Comparison of ENCODE assay signal across 8 cellular contexts in the genomic region with DNA sequence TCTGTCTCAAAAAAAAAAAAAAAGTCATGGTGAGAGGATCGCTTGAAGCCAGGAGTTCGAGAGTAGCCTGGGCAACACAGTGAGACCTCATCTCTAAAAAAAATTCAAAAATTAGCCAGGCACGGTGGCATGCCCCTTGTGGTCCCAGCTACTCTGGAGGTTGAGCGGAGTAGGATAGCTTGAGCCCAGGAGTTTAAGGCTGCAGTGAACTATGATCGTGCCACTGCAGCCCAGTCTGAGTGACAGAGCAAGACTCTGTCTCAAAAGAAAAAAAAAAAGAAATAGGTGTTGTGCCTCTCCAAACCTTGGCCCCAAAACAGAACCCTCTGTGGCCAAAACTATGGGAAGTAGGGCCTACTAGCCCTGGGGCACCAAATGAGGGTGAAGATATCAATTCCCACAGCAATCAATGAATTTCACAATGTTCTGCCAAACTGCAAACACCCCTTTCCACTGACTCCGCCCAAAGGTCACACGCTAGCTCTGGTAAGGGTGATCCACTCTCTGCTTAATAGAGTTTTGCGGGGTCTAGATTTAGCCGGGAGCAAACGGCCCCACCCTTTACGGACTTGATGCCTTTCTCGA. TPM values are rescaled to one million over a fixed set of nuclear protein-coding genes. Genes with fewer than 3 reads are reported as not detected.
DNase-seq lines count a peak whose midpoint lies in the region; ATAC-seq, FAIRE-seq and TF ChIP-seq lines count a peak whose summit lies in the region.

No MANE protein-coding gene starts in this region.

- H3K27ac ChIP-seq in right cardiac atrium (ENCODE audit: low read length): peak overlapping the region; percentile 89
- H3K27ac ChIP-seq in small intestine (ENCODE audit: low read depth in 1 of 2, low read length in 1 of 2): peak overlapping the region; percentile 85 to 92

- no peaks in the 10 kb centered on the region for H3K36me3 Mint-ChIP-seq in activated B cell treated with CpG ODN at 0.5 μM for 24 hours (ENCODE audit: low read depth)

- CTCF ChIA-PET in HEK293T (lab: Yijun Ruan, JAX): no interaction called here
- CTCF ChIA-PET in activated B cell treated with CpG ODN at 0.5 μM for 24 hours (lab: Charles Lee): no interaction called here

- intact Hi-C loops in activated B cell treated with CpG ODN at 0.5 μM for 24 hours (cut with micrococcal nuclease) (loop anchor here (1.0 kb wide), 1 partner anchor 33 kb away; no protein-coding TSS in a partner anchor), right cardiac atrium (cut with DNase I) (loop anchor here in 1 of 4 donors (10.0 kb wide), 1 partner anchor 48 kb away; no protein-coding TSS in a partner anchor)

- ATAC-seq in activated B cell treated with CpG ODN at 0.5 μM for 24 hours (ENCODE audit: low read depth) (peak; percentile 2), right cardiac atrium (peak in 1 of 2 donors; percentile 0), GM21576 (IDR thresholded peaks at IDR 0.05; ENCODE audit: unreplicated experiment) (no peak)

- no peak for DNase-seq in HEK293T (ENCODE audit: extremely low spot score)
- no peak for DNase-seq in activated B cell treated with CpG ODN at 0.5 μM for 24 hours
- DNase-seq in right cardiac atrium: no peak
- DNase-seq in small intestine: no peak
- no peak for DNase-seq in anterior cingulate cortex (lab: John Stamatoyannopoulos, UW)
- DNase-seq in Kasumi-1 (lab: John Stamatoyannopoulos, UW): no peak
- DNase-seq in NCI-H1092 treated with DMSO at 0.1 percent for 48 hours (lab: John Stamatoyannopoulos, UW): no peak

- H3K4me1 ChIP-seq in right cardiac atrium (ENCODE audit: control insufficient read depth, insufficient read depth, low read length) (peaks cover 3% of the 10 kb centered on the region), small intestine (ENCODE audit: control insufficient read depth in 2 of 2, insufficient read depth in 1 of 2, low read depth in 1 of 2, low read length in 1 of 2) (peaks cover 0 to 3% of the 10 kb centered on the region in 2 donors)

- H3K27me3 ChIP-seq in right cardiac atrium (ENCODE audit: control insufficient read depth, insufficient read depth): no peaks in the 10 kb centered on the region
- H3K27me3 ChIP-seq in small intestine (ENCODE audit: control insufficient read depth in 2 of 2, insufficient read depth in 2 of 2, low read length in 2 of 2): no peaks in the 10 kb centered on the region

- H3K27ac Mint-ChIP-seq in activated B cell treated with CpG ODN at 0.5 μM for 24 hours: peak overlapping the region; percentile 97

- peak overlapping the region; percentile 7 for H3K4me3 ChIP-seq in right cardiac atrium (ENCODE audit: low read length)
- peak overlapping the region in 1 of 2 donors; percentile 21 for H3K4me3 ChIP-seq in small intestine (ENCODE audit: low read depth in 1 of 2, low read length in 2 of 2)

- peak overlapping the region; percentile 88 for H3K4me3 Mint-ChIP-seq in activated B cell treated with CpG ODN at 0.5 μM for 24 hours

- POLR2A ChIA-PET in HEK293T (lab: Yijun Ruan, JAX) (interaction anchor here (1.0 to 1.1 kb wide), 2 partner anchors 15 to 34 kb away, joined by 3 read pairs; partner anchors contain the start of gene YWHAG), activated B cell treated with CpG ODN at 0.5 μM for 24 hours (lab: Charles Lee) (interaction anchor here (0.6 to 1.0 kb wide), 3 partner anchors 9 to 32 kb away, joined by 3 read pairs; no protein-coding TSS in a partner anchor)

- H3K9me3 ChIP-seq in right cardiac atrium (ENCODE audit: control insufficient read depth, low read length): no peaks in the 10 kb centered on the region
- H3K9me3 ChIP-seq in small intestine (ENCODE audit: control insufficient read depth, low read depth): no peaks in the 10 kb centered on the region

- WGBS in right cardiac atrium: 40% methylated on average over 12 of the region's 12 CpGs
- 27 to 33% (median 30%) methylated on average over 12 of the region's 12 CpGs for WGBS in small intestine, 3 donors

- H3K9me3 Mint-ChIP-seq in activated B cell treated with CpG ODN at 0.5 μM for 24 hours: no peaks in the 10 kb centered on the region

- no peaks in the 10 kb centered on the region for H3K36me3 ChIP-seq in small intestine (ENCODE audit: control insufficient read depth in 2 of 2, insufficient read depth in 2 of 2, low read length in 2 of 2)

- peaks cover 32% of the 10 kb centered on the region for H3K4me1 Mint-ChIP-seq in activated B cell treated with CpG ODN at 0.5 μM for 24 hours

- FAIRE-seq in small intestine (lab: Jason Lieb, UNC): no peak

- H3K27me3 Mint-ChIP-seq in activated B cell treated with CpG ODN at 0.5 μM for 24 hours: no peaks in the 10 kb centered on the region

- TF ChIP-seq CTCF in activated B cell treated with CpG ODN at 0.5 μM for 24 hours (IDR thresholded peaks at IDR 0.05): no peak

TF ChIP-seq in HEK293T, 16 proteins besides CTCF, POLR2A, EP300 and RAD21:
- TF ChIP-seq PKNOX1 (IDR thresholded peaks at IDR 0.05) (peak; percentile 84), SUZ12 (IDR thresholded peaks at IDR 0.05) (no peak), ELF4 (IDR thresholded peaks at IDR 0.05) (no peak), ZNF384 (IDR thresholded peaks at IDR 0.05) (peak; percentile 62)

RNA-seq across cellular contexts. Expression of gene SSC4D, which starts 16.9 kb away (rescaled TPM):
- total RNA-seq in activated B cell treated with CpG ODN at 0.5 μM for 24 hours (0.55 TPM in 1 of 2 replicates, not detected in the other), right cardiac atrium (1 to 10 TPM in 2 of 4 donors, under 1 TPM in 2; 0.78 to 1.3 (median 0.96) TPM)
- polyA plus RNA-seq in right cardiac atrium (2.1 TPM), small intestine (under 1 TPM in 1 of 3 donors, not detected in 2; 0.72 TPM)

RNA-seq across cellular contexts. Expression of gene ZP3, which starts 32.1 kb away (rescaled TPM):
- total RNA-seq in activated B cell treated with CpG ODN at 0.5 μM for 24 hours: 0.91 and 2.9 TPM in 2 replicates
- total RNA-seq in right cardiac atrium: 1 to 10 TPM in 2 of 4 donors, under 1 TPM in 1, not detected in 1; 0.50 to 2.5 (median 2.4) TPM
- polyA plus RNA-seq in right cardiac atrium: 0.77 TPM
- 1 to 10 TPM; 1.4 to 3.7 (median 3.6) TPM for polyA plus RNA-seq in small intestine

RNA-seq across cellular contexts. Expression of gene YWHAG, which starts 33.8 kb away (rescaled TPM):
- 70.5 and 71.1 TPM in 2 replicates for total RNA-seq in activated B cell treated with CpG ODN at 0.5 μM for 24 hours
- total RNA-seq in right cardiac atrium: 100 to 1,000 TPM; 209 to 282 (median 253) TPM
- polyA plus RNA-seq in right cardiac atrium: 139 TPM
- 10 to 100 TPM; 47.4 to 59.2 (median 49.7) TPM for polyA plus RNA-seq in small intestine
